ENCODE assay signal across 8 cellular contexts in the genomic region with DNA sequence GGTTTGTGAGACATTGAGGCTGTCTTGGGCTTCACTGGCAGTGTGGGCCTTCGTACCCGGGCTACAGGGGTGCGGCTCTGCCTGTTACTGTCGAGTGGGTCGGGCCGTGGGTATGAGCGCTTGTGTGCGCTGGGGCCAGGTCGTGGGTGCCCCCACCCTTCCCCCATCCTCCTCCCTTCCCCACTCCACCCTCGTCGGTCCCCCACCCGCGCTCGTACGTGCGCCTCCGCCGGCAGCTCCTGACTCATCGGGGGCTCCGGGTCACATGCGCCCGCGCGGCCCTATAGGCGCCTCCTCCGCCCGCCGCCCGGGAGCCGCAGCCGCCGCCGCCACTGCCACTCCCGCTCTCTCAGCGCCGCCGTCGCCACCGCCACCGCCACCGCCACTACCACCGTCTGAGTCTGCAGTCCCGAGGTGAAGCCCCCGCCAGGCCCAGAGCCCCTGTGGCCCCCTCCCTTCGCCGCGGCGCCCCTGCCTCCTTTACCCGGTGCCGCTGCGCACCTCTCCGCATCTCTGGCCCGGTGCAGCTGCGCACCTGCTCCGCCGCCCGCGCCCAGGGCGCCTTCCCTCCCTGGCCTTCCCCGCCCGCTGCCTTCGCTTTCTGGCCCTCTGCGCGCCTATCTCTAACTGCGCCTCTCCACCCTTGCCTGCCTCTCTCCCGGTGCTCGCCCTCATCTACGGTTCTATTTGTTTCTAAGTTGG. TPM values are rescaled to one million over a fixed set of nuclear protein-coding genes. Genes with fewer than 3 reads are reported as not detected.
DNase-seq lines count a peak whose midpoint lies in the region; ATAC-seq and TF ChIP-seq lines count a peak whose summit lies in the region.

A gene (plus strand): TSS at position 335 of the 702 bp plus-strand sequence. CDS start 1,253 bp downstream, outside the sequence.

- H3K9me3 Mint-ChIP-seq in glutamatergic neuron (ENCODE audit: unreplicated experiment): peaks cover 7% of the 10 kb centered on the region
- H3K9me3 Mint-ChIP-seq in osteocyte (ENCODE audit: unreplicated experiment): no peaks in the 10 kb centered on the region

- DNase-seq in AG08396 (ENCODE audit: low spot score) (peak; percentile 89), SK-MEL-5 (ENCODE audit: low read depth, low spot score) (no peak), glutamatergic neuron (peak; percentile 78), osteocyte (ENCODE audit: extremely low spot score, unreplicated experiment) (peak; percentile 90), thoracic aorta (ENCODE audit: low spot score) (peak; percentile 60)
- peak; percentile 87 for DNase-seq in activated naive CD4-positive, alpha-beta T cell treated with anti-CD3 and anti-CD28 coated beads, Interleukin-2, amount 50 U/mL, for 16 hours

- no peaks in the 10 kb centered on the region for H3K27me3 ChIP-seq in thoracic aorta (replicated peaks; ENCODE audit: insufficient read depth)

- peak within 1 kb of the TSS; percentile 96 for H3K4me3 Mint-ChIP-seq in glutamatergic neuron (ENCODE audit: unreplicated experiment)
- H3K4me3 Mint-ChIP-seq in osteocyte (ENCODE audit: unreplicated experiment): peak within 1 kb of the TSS; percentile 81

- H3K27ac Mint-ChIP-seq in glutamatergic neuron (ENCODE audit: unreplicated experiment): peak within 1 kb of the TSS; percentile 79
- H3K27ac Mint-ChIP-seq in osteocyte (ENCODE audit: unreplicated experiment): peak within 1 kb of the TSS; percentile 11

- H3K4me1 Mint-ChIP-seq in glutamatergic neuron (ENCODE audit: low read depth, unreplicated experiment): peaks cover 5% of the 10 kb centered on the region
- H3K4me1 Mint-ChIP-seq in osteocyte (ENCODE audit: unreplicated experiment): peaks cover 18% of the 10 kb centered on the region

- no peaks in the 10 kb centered on the region for H3K9me3 ChIP-seq in thoracic aorta

- peak within 1 kb of the TSS; percentile 99 for H3K4me3 ChIP-seq in thoracic aorta

- in situ Hi-C loops in SK-MEL-5 (cut with HindIII; ENCODE audit: low pct_unique_long_range_greater_than_20kb, low sequenced_read_pairs): no loop called here

- H3K27me3 Mint-ChIP-seq in glutamatergic neuron (ENCODE audit: unreplicated experiment) (peaks cover 19% of the 10 kb centered on the region), osteocyte (ENCODE audit: unreplicated experiment) (no peaks in the 10 kb centered on the region)

- no peak for TF ChIP-seq CTCF in glutamatergic neuron (IDR thresholded peaks at IDR 0.05; ENCODE audit: partially characterized antibody, unreplicated experiment)
- TF ChIP-seq CTCF in osteocyte (IDR thresholded peaks at IDR 0.05): no peak
- TF ChIP-seq CTCF in thoracic aorta (IDR thresholded peaks at IDR 0.05): no peak

- H3K27ac ChIP-seq in thoracic aorta: peak within 1 kb of the TSS; percentile 94

- H3K4me1 ChIP-seq in thoracic aorta (ENCODE audit: control insufficient read depth in 1 of 2, low read depth in 2 of 2): peaks cover 16 to 18% of the 10 kb centered on the region in 2 donors

- ATAC-seq in GM19035 (IDR thresholded peaks at IDR 0.05; ENCODE audit: unreplicated experiment): peak; percentile 73
- peak; percentile 55 for ATAC-seq in HG03571 (IDR thresholded peaks at IDR 0.05; ENCODE audit: unreplicated experiment)
- ATAC-seq in thoracic aorta (ENCODE audit: insufficient number of reproducible peaks, low FRiP score, low read depth): peak; percentile 77

- peaks cover 11% of the 10 kb centered on the region for H3K36me3 ChIP-seq in thoracic aorta

- H3K36me3 Mint-ChIP-seq in glutamatergic neuron (ENCODE audit: unreplicated experiment) (no peaks in the 10 kb centered on the region), osteocyte (ENCODE audit: unreplicated experiment) (peaks cover 4% of the 10 kb centered on the region)

RNA-seq across cellular contexts. Expression of the gene that starts here (rescaled TPM):
- total RNA-seq in SK-MEL-5 (2014; rRNA removed; shearing (Covaris generic)): 14.5 and 16.5 TPM in 2 replicates
- polyA plus RNA-seq in SK-MEL-5 (2015; cell fraction: cytosol; rRNA removed): 20.2 and 24.5 TPM in 2 replicates
- 76.5 and 81.0 TPM in 2 replicates for polyA plus RNA-seq in SK-MEL-5 (2015; cell fraction: nucleus; rRNA removed)
- total RNA-seq in glutamatergic neuron (ENCODE audit: unreplicated experiment) (182 TPM), osteocyte (21.5 and 24.1 TPM in 2 replicates), thoracic aorta (10 to 100 TPM; 53.6 to 57.9 TPM)
